32 cellular contexts compared by ENCODE assay signal in genomic region chr11:122120096-122120495, GRCh38. TPM values are rescaled to one million over a fixed set of nuclear protein-coding genes. Genes with fewer than 3 reads are reported as not detected.
"Had no signal": no experiment of that assay in that cellular context is flagged by ENCODE, and none has a peak within 500 bp of the region (broad histone marks: within the 10 kb centered on the region; RNA-seq: fewer than 3 reads in every experiment).

No MANE protein-coding gene starts in this region.

- H3K4me1 ChIP-seq: adrenal gland, foreskin keratinocyte had no signal

- H3K27me3 ChIP-seq: adrenal gland, breast epithelium, cardiac muscle cell, dorsolateral prefrontal cortex, foreskin keratinocyte, gastrocnemius medialis, heart left ventricle had no signal

- ATAC-seq: activated CD4-positive, CD25-positive, alpha-beta regulatory T cell treated with anti-CD3 and anti-CD28 coated beads, Interleukin-2, amount 50 U/mL, for 24 hours; activated CD8-positive, alpha-beta T cell treated with anti-CD3 and anti-CD28 coated beads for 36 hours; activated T-cell treated with anti-CD3 and anti-CD28 coated beads, Interleukin-2, amount 50 U/mL, for 4 hours; activated T-helper 17 cell treated with anti-CD3 and anti-CD28 coated beads, Interleukin-2, amount 50 U/mL, for 72 hours; esophagus mucosa; foreskin keratinocyte; gastrocnemius medialis; heart left ventricle; T-helper 17 cell had no signal

- H3K9me3 ChIP-seq: adrenal gland, breast epithelium, gastrocnemius medialis, heart left ventricle had no signal

- H3K4me3 ChIP-seq: adrenal gland, breast epithelium, cardiac muscle cell, coronary artery, dorsolateral prefrontal cortex, gastrocnemius medialis, heart left ventricle had no signal

- H3K27ac ChIP-seq: adrenal gland, breast epithelium, cardiac muscle cell, coronary artery, foreskin keratinocyte, gastrocnemius medialis, heart left ventricle, WERI-Rb-1 had no signal

- H3K36me3 ChIP-seq: adrenal gland, breast epithelium, cardiac muscle cell, gastrocnemius medialis, heart left ventricle, WERI-Rb-1 had no signal

- DNase-seq: activated B cell treated with CpG ODN at 0.5 μM for 24 hours; activated CD4-positive, alpha-beta T cell treated with anti-CD3 and anti-CD28 coated beads for 48 hours; activated CD4-positive, alpha-beta T cell treated with anti-CD3 and anti-CD28 coated beads, Interleukin-2, amount 50 U/mL, for 1 hour; activated CD4-positive, alpha-beta T cell treated with anti-CD3 and anti-CD28 coated beads, Interleukin-2, amount 50 U/mL, for 48 hours; activated CD8-positive, alpha-beta memory T cell treated with anti-CD3 and anti-CD28 coated beads for 24 hours; activated CD8-positive, alpha-beta T cell treated with anti-CD3 and anti-CD28 coated beads for 36 hours; activated effector memory CD4-positive, alpha-beta T cell treated with Interleukin-2 at 50 U/mL for 16 hours; activated gamma-delta T cell treated with Interleukin-2 at 50 U/mL for 16 hours; activated naive CD4-positive, alpha-beta T cell treated with anti-CD3 and anti-CD28 coated beads, Interleukin-2, amount 50 U/mL, for 16 hours; activated naive CD4-positive, alpha-beta T cell treated with Interleukin-2 at 50 U/mL for 16 hours; activated T-cell treated with anti-CD3 and anti-CD28 coated beads, Interleukin-2, amount 50 U/mL, for 4 hours; adrenal gland; amygdala; aorta; central memory CD4-positive, alpha-beta T cell; cerebellar nuclear complex; dorsolateral prefrontal cortex; effector memory CD4-positive, alpha-beta T cell; endodermal cell; foreskin keratinocyte; gastrocnemius medialis; glutamatergic neuron; heart left ventricle; T-helper 17 cell; T1000; WERI-Rb-1 had no signal

RNA-seq across cellular contexts. Expression of gene BLID, which starts 4.1 kb away (rescaled TPM):
- total RNA-seq: activated B cell treated with CpG ODN at 0.5 μM for 24 hours; activated CD8-positive, alpha-beta T cell treated with anti-CD3 and anti-CD28 coated beads for 36 hours; activated T-cell treated with anti-CD3 and anti-CD28 coated beads, Interleukin-2, amount 50 U/mL, for 4 hours; activated T-helper 17 cell treated with anti-CD3 and anti-CD28 coated beads, Interleukin-2, amount 50 U/mL, for 72 hours; endodermal cell; heart left ventricle; T-helper 17 cell had no signal
- polyA plus RNA-seq: adrenal gland, foreskin keratinocyte, heart left ventricle had no signal
